ENCODE assay signal across 21 cellular contexts in genomic region chr14:75141062-75141461, GRCh38. TPM values are rescaled to one million over a fixed set of nuclear protein-coding genes. Genes with fewer than 3 reads are reported as not detected.
DNase-seq lines count a peak whose midpoint lies in the region; ATAC-seq, FAIRE-seq and TF ChIP-seq lines count a peak whose summit lies in the region.
"Had no signal": no experiment of that assay in that cellular context is flagged by ENCODE, and none has a peak within 500 bp of the region (broad histone marks: within the 10 kb centered on the region; RNA-seq: fewer than 3 reads in every experiment).

No MANE protein-coding gene starts in this region.

- TF ChIP-seq CTCF in upper lobe of right lung (IDR thresholded peaks at IDR 0.05) (no peak), glutamatergic neuron (IDR thresholded peaks at IDR 0.05; ENCODE audit: partially characterized antibody, unreplicated experiment) (no peak)

- H3K27me3 Mint-ChIP-seq in activated naive CD8-positive, alpha-beta T cell, result no peaks in the 10 kb centered on the region
- H3K27me3 Mint-ChIP-seq in activated naive CD8-positive, alpha-beta T cell treated with anti-CD3 and anti-CD28 coated beads for 36 hours, result no peaks in the 10 kb centered on the region
- no peaks in the 10 kb centered on the region for H3K27me3 Mint-ChIP-seq in T-helper 17 cell
- no peaks in the 10 kb centered on the region for H3K27me3 Mint-ChIP-seq in memory B cell
- H3K27me3 Mint-ChIP-seq in glutamatergic neuron (ENCODE audit: unreplicated experiment), result no peaks in the 10 kb centered on the region

- no peak for DNase-seq in activated naive CD8-positive, alpha-beta T cell treated with anti-CD3 and anti-CD28 coated beads for 36 hours
- DNase-seq in T-helper 17 cell (no peak), memory B cell (ENCODE audit: low spot score in 2 of 2) (no peak), upper lobe of right lung (no peak), glutamatergic neuron (no peak), RCC 7860 (ENCODE audit: low spot score) (no peak)
- DNase-seq: aorta; hippocampal formation; mesendoderm; NCI-H1092 treated with DMSO at 0.1 percent for 48 hours; NCI-H748 treated with DMSO at 0.1 percent for 48 hours; PC-3; stimulated activated CD4-positive, alpha-beta T cell treated with anti-CD3 and anti-CD28 coated beads, Interleukin-15, amount 100 ng/mL, for 24 hours; stomach had no signal

- ATAC-seq in T-helper 17 cell (no peak), memory B cell (ENCODE audit: low read depth) (no peak), upper lobe of right lung (peak; percentile 14), GM21381 (IDR thresholded peaks at IDR 0.05; ENCODE audit: unreplicated experiment) (no peak)
- ATAC-seq: K562, PC-3 had no signal

- H3K36me3 Mint-ChIP-seq in activated naive CD8-positive, alpha-beta T cell, result no peaks in the 10 kb centered on the region
- H3K36me3 Mint-ChIP-seq in activated naive CD8-positive, alpha-beta T cell treated with anti-CD3 and anti-CD28 coated beads for 36 hours, result peaks cover 18% of the 10 kb centered on the region
- peaks cover 2% of the 10 kb centered on the region for H3K36me3 Mint-ChIP-seq in T-helper 17 cell (ENCODE audit: low read depth)
- H3K36me3 Mint-ChIP-seq in memory B cell, result peaks cover 3% of the 10 kb centered on the region
- no peaks in the 10 kb centered on the region for H3K36me3 Mint-ChIP-seq in glutamatergic neuron (ENCODE audit: unreplicated experiment)

- peaks cover 7% of the 10 kb centered on the region for H3K36me3 ChIP-seq in upper lobe of right lung

- H3K27me3 ChIP-seq in upper lobe of right lung, result no peaks in the 10 kb centered on the region
- H3K27me3 ChIP-seq: right atrium auricular region, stomach had no signal

- H3K4me1 ChIP-seq in upper lobe of right lung, result peaks cover 66% of the 10 kb centered on the region

- H3K27ac ChIP-seq in upper lobe of right lung, result no peak overlapping the region
- H3K27ac ChIP-seq: HL-60, right atrium auricular region had no signal

- H3K4me1 Mint-ChIP-seq in activated naive CD8-positive, alpha-beta T cell (ENCODE audit: low read depth), result peaks cover 64% of the 10 kb centered on the region
- H3K4me1 Mint-ChIP-seq in activated naive CD8-positive, alpha-beta T cell treated with anti-CD3 and anti-CD28 coated beads for 36 hours, result peaks cover 54% of the 10 kb centered on the region
- H3K4me1 Mint-ChIP-seq in T-helper 17 cell, result peaks cover 48% of the 10 kb centered on the region
- H3K4me1 Mint-ChIP-seq in memory B cell, result peaks cover 24% of the 10 kb centered on the region
- H3K4me1 Mint-ChIP-seq in glutamatergic neuron (ENCODE audit: low read depth, unreplicated experiment), result no peaks in the 10 kb centered on the region

- H3K9me3 Mint-ChIP-seq in activated naive CD8-positive, alpha-beta T cell (ENCODE audit: low read depth), result no peaks in the 10 kb centered on the region
- H3K9me3 Mint-ChIP-seq in activated naive CD8-positive, alpha-beta T cell treated with anti-CD3 and anti-CD28 coated beads for 36 hours, result no peaks in the 10 kb centered on the region
- no peaks in the 10 kb centered on the region for H3K9me3 Mint-ChIP-seq in memory B cell
- H3K9me3 Mint-ChIP-seq in glutamatergic neuron (ENCODE audit: unreplicated experiment), result no peaks in the 10 kb centered on the region
- H3K9me3 Mint-ChIP-seq: activated T-helper 2 cell treated with anti-CD3 and anti-CD28 coated beads, Interferon-gamma antibody, Interleukin-2, Interleukin-4, amounts not matched to agents 10 μg/mL and 5 μg/mL and 100 μg/mL, durations not matched to agents 14 hours and 24 hours and 36 hours had no signal

- H3K4me3 ChIP-seq in upper lobe of right lung, result no peak overlapping the region
- H3K4me3 ChIP-seq: K562, right atrium auricular region, stomach had no signal

- no peak for FAIRE-seq in RCC 7860 (lab: Jason Lieb, UNC)
- FAIRE-seq: H54, K562 had no signal

- peak overlapping the region; percentile 42 for H3K4me3 Mint-ChIP-seq in activated naive CD8-positive, alpha-beta T cell
- no peak overlapping the region for H3K4me3 Mint-ChIP-seq in activated naive CD8-positive, alpha-beta T cell treated with anti-CD3 and anti-CD28 coated beads for 36 hours
- no peak overlapping the region for H3K4me3 Mint-ChIP-seq in T-helper 17 cell
- H3K4me3 Mint-ChIP-seq in memory B cell, result no peak overlapping the region
- no peak overlapping the region for H3K4me3 Mint-ChIP-seq in glutamatergic neuron (ENCODE audit: unreplicated experiment)

- peak overlapping the region; percentile 76 for H3K27ac Mint-ChIP-seq in activated naive CD8-positive, alpha-beta T cell
- no peak overlapping the region for H3K27ac Mint-ChIP-seq in activated naive CD8-positive, alpha-beta T cell treated with anti-CD3 and anti-CD28 coated beads for 36 hours
- H3K27ac Mint-ChIP-seq in T-helper 17 cell (peak overlapping the region; percentile 93), memory B cell (peak overlapping the region; percentile 18), glutamatergic neuron (ENCODE audit: unreplicated experiment) (no peak overlapping the region)
- H3K27ac Mint-ChIP-seq: activated T-helper 2 cell treated with anti-CD3 and anti-CD28 coated beads, Interferon-gamma antibody, Interleukin-2, Interleukin-4, amounts not matched to agents 10 μg/mL and 5 μg/mL and 100 μg/mL, durations not matched to agents 14 hours and 24 hours and 36 hours had no signal

- intact Hi-C loops in upper lobe of right lung (cut with DNase I), result no loop called here

- H3K9me3 ChIP-seq in T-helper 17 cell (ENCODE audit: control insufficient read depth, low read length, poor library complexity, severe bottlenecking) (no peaks in the 10 kb centered on the region), upper lobe of right lung (no peaks in the 10 kb centered on the region)
- H3K9me3 ChIP-seq: right atrium auricular region, stomach had no signal

RNA-seq across cellular contexts. Expression of gene NEK9, which starts 14.2 kb away (rescaled TPM):
- 10 to 100 TPM; 50.1 to 50.9 TPM for total RNA-seq in activated naive CD8-positive, alpha-beta T cell treated with anti-CD3 and anti-CD28 coated beads for 36 hours
- 10 to 100 TPM; 61.7 to 63.6 TPM for total RNA-seq in T-helper 17 cell
- total RNA-seq in upper lobe of right lung, result 78.1 TPM
- 50.7 TPM for total RNA-seq in glutamatergic neuron (ENCODE audit: unreplicated experiment)

RNA-seq across cellular contexts. Expression of gene TMED10, which starts 35.4 kb away (rescaled TPM):
- total RNA-seq in activated naive CD8-positive, alpha-beta T cell treated with anti-CD3 and anti-CD28 coated beads for 36 hours, result 100 to 1,000 TPM; 160 to 169 TPM
- 100 to 1,000 TPM; 190 to 195 TPM for total RNA-seq in T-helper 17 cell
- 303 TPM for total RNA-seq in upper lobe of right lung
- 124 TPM for total RNA-seq in glutamatergic neuron (ENCODE audit: unreplicated experiment)

Comparison
In these comparisons a context has a peak if more than half of its experiments do, and no peak if none do; other contexts are left out.
1. H3K27ac Mint-ChIP-seq: peak in activated naive CD8-positive, alpha-beta T cell (single experiment), T-helper 17 cell (single experiment) and memory B cell (single experiment); none in activated naive CD8-positive, alpha-beta T cell treated with anti-CD3 and anti-CD28 coated beads for 36 hours (single experiment) and glutamatergic neuron (single experiment).